In genomic region chr11:63622318-63622717, GRCh38 we compare ENCODE assay signal across 13 cellular contexts. TPM values are rescaled to one million over a fixed set of nuclear protein-coding genes. Genes with fewer than 3 reads are reported as not detected.
DNase-seq lines count a peak whose midpoint lies in the region; ATAC-seq and TF ChIP-seq lines count a peak whose summit lies in the region.
"Had no signal": no experiment of that assay in that cellular context is flagged by ENCODE, and none has a peak within 500 bp of the region (broad histone marks: within the 10 kb centered on the region; RNA-seq: fewer than 3 reads in every experiment).

No MANE protein-coding gene starts in this region.

- H3K4me1 Mint-ChIP-seq in Calu3 (ENCODE audit: low read depth, unreplicated experiment) (peaks cover 28% of the 10 kb centered on the region), WTC11 (peaks cover 30% of the 10 kb centered on the region)

- H3K36me3 Mint-ChIP-seq in Calu3 (ENCODE audit: insufficient read depth, unreplicated experiment) = peaks cover 15% of the 10 kb centered on the region
- no peaks in the 10 kb centered on the region for H3K36me3 Mint-ChIP-seq in WTC11

- intact Hi-C loops in Calu3 (cut with micrococcal nuclease; ENCODE audit: unreplicated experiment) = no loop called here
- intact Hi-C loops in esophagus squamous epithelium (cut with DNase I) = no loop called here

- DNase-seq in Calu3 (peak; percentile 41), NCI-H226 (peak; percentile 54), kidney glomerular epithelial cell (lab: John Stamatoyannopoulos, UW) (peak; percentile 92), KBM-7 (no peak), WTC11 (ENCODE audit: low spot score) (no peak), esophagus squamous epithelium (lab: John Stamatoyannopoulos, UW) (no peak)
- DNase-seq: activated T-cell treated with anti-CD3 and anti-CD28 coated beads, Interleukin-2, amount 50 U/mL, for 72 hours; BE2C; IMR-90; NCI-H345; SHP77; WERI-Rb-1 had no signal

- no peak overlapping the region for H3K4me3 ChIP-seq in esophagus squamous epithelium

- in situ Hi-C loops in KBM-7 (cut with MboI; ENCODE audit: low pct_unique_long_range_greater_than_20kb, low sequenced_read_pairs) = no loop called here

- no TSS peak for BruUV-seq in Calu3 (replicated peaks; lab: Mats Ljungman, UMichigan)

- ATAC-seq in WTC11 = no peak

- CTCF ChIA-PET in Calu3 (lab: Charles Lee) = interaction anchor here (1.0 kb wide), 2 partner anchors 13 to 143 kb away, joined by 3 read pairs; no protein-coding TSS in a partner anchor
- CTCF ChIA-PET in WTC11 (lab: Charles Lee) = interaction anchor here (1.4 to 3.3 kb wide), 2 partner anchors 143 to 409 kb away, joined by 4 to 13 read pairs; no protein-coding TSS in a partner anchor

- POLR2A ChIA-PET in WTC11 (lab: Charles Lee) = no interaction called here

- H3K9me3 ChIP-seq in esophagus squamous epithelium = no peaks in the 10 kb centered on the region
- H3K9me3 ChIP-seq: BE2C had no signal

- H3K36me3 ChIP-seq in esophagus squamous epithelium = peaks cover 0 to 12% (median 0%) of the 10 kb centered on the region in 3 donors
- H3K36me3 ChIP-seq: BE2C, WERI-Rb-1 had no signal

- H3K4me1 ChIP-seq in esophagus squamous epithelium = no peaks in the 10 kb centered on the region
- H3K4me1 ChIP-seq: BE2C had no signal

- H3K27me3 Mint-ChIP-seq in Calu3 (ENCODE audit: unreplicated experiment) (no peaks in the 10 kb centered on the region), WTC11 (ENCODE audit: low read depth) (no peaks in the 10 kb centered on the region; the same call in 1 of the 2 replicates)

- H3K27me3 ChIP-seq in esophagus squamous epithelium = no peaks in the 10 kb centered on the region
- H3K27me3 ChIP-seq: BE2C had no signal

- no peak overlapping the region for H3K27ac ChIP-seq in esophagus squamous epithelium
- H3K27ac ChIP-seq: WERI-Rb-1 had no signal

- H3K4me3 Mint-ChIP-seq in Calu3 (ENCODE audit: low read depth, unreplicated experiment) (no peak overlapping the region), WTC11 (no peak overlapping the region)
- H3K4me3 Mint-ChIP-seq: activated T-cell treated with anti-CD3 and anti-CD28 coated beads, Interleukin-2, amount 50 U/mL, for 72 hours had no signal

- H3K9me3 Mint-ChIP-seq in Calu3 (ENCODE audit: low read depth, unreplicated experiment) (no peaks in the 10 kb centered on the region), WTC11 (no peaks in the 10 kb centered on the region)
- H3K9me3 Mint-ChIP-seq: activated T-cell treated with anti-CD3 and anti-CD28 coated beads, Interleukin-2, amount 50 U/mL, for 72 hours had no signal

- WGBS in esophagus squamous epithelium, 2 donors = 24 to 32% methylated on average over 2 of the region's 2 CpGs

- H3K27ac Mint-ChIP-seq in Calu3 (ENCODE audit: unreplicated experiment) (peak overlapping the region; percentile 71), WTC11 (no peak overlapping the region)
- H3K27ac Mint-ChIP-seq: activated T-cell treated with anti-CD3 and anti-CD28 coated beads, Interleukin-2, amount 50 U/mL, for 72 hours had no signal

- TF ChIP-seq CTCF in Calu3 (IDR thresholded peaks at IDR 0.05; ENCODE audit: unreplicated experiment) (no peak), WTC11 (IDR thresholded peaks at IDR 0.05) (no peak), esophagus squamous epithelium (IDR thresholded peaks at IDR 0.05) (no peak)

- TF ChIP-seq POLR2A in esophagus squamous epithelium (IDR thresholded peaks at IDR 0.05) = no peak

TF ChIP-seq in WTC11, 78 proteins besides CTCF, POLR2A, EP300 and RAD21 (continues in another document):
- TF ChIP-seq FOXP4 (CRISPR knock-in tag; IDR thresholded peaks at IDR 0.05) = no peak
- no peak for TF ChIP-seq ZNF416 (CRISPR knock-in tag; IDR thresholded peaks at IDR 0.05)
- TF ChIP-seq ZNF121 (CRISPR knock-in tag; IDR thresholded peaks at IDR 0.05) = no peak
- TF ChIP-seq FOXK1 (CRISPR knock-in tag; IDR thresholded peaks at IDR 0.05) = no peak
- TF ChIP-seq CREB1 (CRISPR knock-in tag; IDR thresholded peaks at IDR 0.05) = no peak
- no peak for TF ChIP-seq GRHL2 (CRISPR knock-in tag; IDR thresholded peaks at IDR 0.05; ENCODE audit: insufficient replicate concordance, severe bottlenecking)
- TF ChIP-seq ZNF281 (CRISPR knock-in tag; IDR thresholded peaks at IDR 0.05) = no peak
- TF ChIP-seq ZNF512 (CRISPR knock-in tag; IDR thresholded peaks at IDR 0.05; ENCODE audit: borderline replicate concordance) = no peak

RNA-seq across cellular contexts. Expression of gene PLAAT3, which starts 8.1 kb away (rescaled TPM):
- total RNA-seq in Calu3 (2022) = 261 and 297 TPM in 2 replicates
- 143 to 160 TPM (median 146 TPM) in 3 replicates for total RNA-seq in WTC11 (2021)
- 10 to 100 TPM in 1 of 4 donors, 1 to 10 TPM in 2, under 1 TPM in 1; 0.57 to 15.4 (median 4.5) TPM for total RNA-seq in esophagus squamous epithelium

RNA-seq across cellular contexts. Expression of gene ATL3, which starts 48.9 kb away (rescaled TPM):
- 43.6 and 52.2 TPM in 2 replicates for total RNA-seq in Calu3 (2022)
- total RNA-seq in WTC11 (2021) = 28.8 to 32.8 TPM (median 32.1 TPM) in 3 replicates
- 10 to 100 TPM; 39.1 to 79.7 (median 55.3) TPM for total RNA-seq in esophagus squamous epithelium

RNA-seq across cellular contexts. Expression of gene RTN3, which starts 59.0 kb away (rescaled TPM):
- 133 and 146 TPM in 2 replicates for total RNA-seq in Calu3 (2022)
- total RNA-seq in WTC11 (2021) = 156 to 167 TPM (median 159 TPM) in 3 replicates
- total RNA-seq in esophagus squamous epithelium = 10 to 100 TPM; 48.0 to 78.3 (median 58.4) TPM

RNA-seq across cellular contexts. Expression of gene PLAAT2, which starts 59.1 kb away (rescaled TPM):
- total RNA-seq in Calu3 (2022) (7.3 and 9.5 TPM in 2 replicates), WTC11 (2021) (0.25 to 0.66 TPM (median 0.55 TPM) in 3 replicates), esophagus squamous epithelium (under 1 TPM in 1 of 4 donors, not detected in 3; 0.47 TPM)
- total RNA-seq: IMR-90, subcutaneous adipose tissue had no signal

Comparison
In these comparisons a context has a peak if more than half of its experiments do, and no peak if none do; other contexts are left out.
1. DNase-seq: peak in Calu3 (single experiment), NCI-H226 (single experiment) and kidney glomerular epithelial cell (single experiment); none in KBM-7 (single experiment), WTC11 (single experiment) and esophagus squamous epithelium (single experiment).